In genomic region chr17:20646661-20647060, GRCh38 we compare ENCODE assay signal across 8 cellular contexts.
A peak's percentile ranks its signal among the peaks of the same experiment; 100 is the strongest.
DNase-seq lines count a peak whose midpoint lies in the region; ATAC-seq, FAIRE-seq and TF ChIP-seq lines count a peak whose summit lies in the region.
"Not testable (repeated sequence)": the region's sequence is repeated elsewhere in the genome, so short reads cannot be mapped to it uniquely, and the experiment has no call there.

No MANE protein-coding gene starts in this region.

- H3K4me3 ChIP-seq in DND-41 (ENCODE audit: low read depth in 1 of 2, low read length in 2 of 2); GM12878; mucosa of descending colon: not testable (repeated sequence)

- not testable (repeated sequence) for TF ChIP-seq POLR2A in GM12878 (IDR thresholded peaks at IDR 0.05; ENCODE audit: low read depth, low read length)

- not testable (repeated sequence) for H2AFZ ChIP-seq in DND-41 (ENCODE audit: low read depth, low read length); GM12878 (ENCODE audit: control insufficient read depth, low read depth, low read length)

- H3K79me2 ChIP-seq in DND-41 (ENCODE audit: insufficient read depth, low read length); GM12878 (ENCODE audit: control insufficient read depth, insufficient read depth, low read length): not testable (repeated sequence)

- not testable (repeated sequence) for H3K9me3 ChIP-seq in DND-41 (ENCODE audit: insufficient read depth, low read length, severe bottlenecking); GM12878 (replicated peaks; ENCODE audit: control insufficient read depth, insufficient read depth, low read length); mucosa of descending colon

- WGBS in GM12878 (ENCODE audit: insufficient coverage, insufficient replicate concordance, low lambda C conversion rate, missing lambda C conversion rate) = 31% methylated on average over 9 of the region's 9 CpGs

- not testable (repeated sequence) for H3K27me3 ChIP-seq in DND-41 (ENCODE audit: insufficient read depth, low read length, poor library complexity); GM12878 (replicated peaks in 1 of 2; ENCODE audit: control insufficient read depth in 2 of 2, insufficient read depth in 2 of 2, low read length in 1 of 2)

- POLR2A ChIA-PET in GM12878 (lab: Charles Lee) = not testable (repeated sequence)

- RAD21 ChIA-PET in GM12878 (lab: Charles Lee; ENCODE audit: unreplicated experiment) = not testable (repeated sequence)

- not testable (repeated sequence) for BruUV-seq in GM12878 (replicated peaks; lab: Mats Ljungman, UMichigan)

- H3K27ac Mint-ChIP-seq in stimulated activated naive CD8-positive, alpha-beta T cell treated with anti-CD3 and anti-CD28 coated beads, Interleukin-15, amount 100 ng/mL, for 72 hours = not testable (repeated sequence)

- not testable (repeated sequence) for H4K20me1 ChIP-seq in DND-41 (ENCODE audit: insufficient read depth, low read length); GM12878 (ENCODE audit: control insufficient read depth, insufficient read depth)

- H3K9me3 Mint-ChIP-seq in stimulated activated naive CD8-positive, alpha-beta T cell treated with anti-CD3 and anti-CD28 coated beads, Interleukin-15, amount 100 ng/mL, for 72 hours = not testable (repeated sequence)

- not testable (repeated sequence) for H3K27ac ChIP-seq in DND-41 (ENCODE audit: low read length); VCaP; GM12878 (ENCODE audit: control insufficient read depth, insufficient read depth)

- TF ChIP-seq CTCF in DND-41 (IDR thresholded peaks at IDR 0.05; ENCODE audit: borderline replicate concordance, extremely low read depth, low read length, poor library complexity, severe bottlenecking) (peak; percentile 25), VCaP (conservative IDR thresholded peaks at IDR 0.05) (0 out of 2 replicates have a peak, but pooled peaks have one; percentile 12), GM12878 (IDR thresholded peaks at IDR 0.05 in 2 of 3, conservative IDR thresholded peaks at IDR 0.05 in 1 of 3; ENCODE audit: control insufficient read depth in 2 of 3, extremely low read depth in 1 of 3, insufficient read depth in 1 of 3, low read depth in 3 of 3, low read length in 3 of 3) (peak; percentile 12 to 49 (median 42); a peak in 5 of 6 replicates), mucosa of descending colon (IDR thresholded peaks at IDR 0.05) (peak; percentile 11)

- not testable (repeated sequence) for H3K4me2 ChIP-seq in DND-41 (ENCODE audit: insufficient read depth, low read length); GM12878 (ENCODE audit: control insufficient read depth, insufficient read depth)

- intact Hi-C loops in GM12878 (cut with micrococcal nuclease; ENCODE audit: unreplicated experiment); Right ventricle myocardium inferior (cut with DNase I); mucosa of descending colon (cut with DNase I, micrococcal nuclease): not testable (repeated sequence)

- not testable (repeated sequence) for TF ChIP-seq EP300 in GM12878 (IDR thresholded peaks at IDR 0.05; ENCODE audit: borderline replicate concordance in 1 of 2, control insufficient read depth in 1 of 2, low read depth in 2 of 2, low read length in 2 of 2)

- in situ Hi-C loops in GM12878 (cut with MboI) = not testable (repeated sequence)

- SMC1A ChIA-PET in GM12878 (lab: Charles Lee; ENCODE audit: uncharacterized antibody, unreplicated experiment) = not testable (repeated sequence)

- not testable (repeated sequence) for H3K4me3 Mint-ChIP-seq in stimulated activated naive CD8-positive, alpha-beta T cell treated with anti-CD3 and anti-CD28 coated beads, Interleukin-15, amount 100 ng/mL, for 72 hours

- not testable (repeated sequence) for H3K36me3 ChIP-seq in DND-41 (ENCODE audit: insufficient read depth, low read length); GM12878 (ENCODE audit: control insufficient read depth in 2 of 2, insufficient read depth in 2 of 2, low read length in 1 of 2); mucosa of descending colon (ENCODE audit: low read depth)

- peaks cover 18% of the 10 kb centered on the region for H3K4me1 Mint-ChIP-seq in stimulated activated naive CD8-positive, alpha-beta T cell treated with anti-CD3 and anti-CD28 coated beads, Interleukin-15, amount 100 ng/mL, for 72 hours

- CTCF ChIA-PET in GM12878 (lab: Yijun Ruan, JAX) = not testable (repeated sequence)

- FAIRE-seq in GM12878 (lab: Jason Lieb, UNC) = not testable (repeated sequence)

- TF ChIP-seq RAD21 in GM12878 (IDR thresholded peaks at IDR 0.05; ENCODE audit: insufficient read depth, low read depth, low read length) = peak; percentile 40; the same call in 1 of the 2 replicates

- not testable (repeated sequence) for H3K4me1 ChIP-seq in DND-41 (ENCODE audit: insufficient read depth, low read length); GM12878 (ENCODE audit: control insufficient read depth, insufficient read depth, low read length); mucosa of descending colon (ENCODE audit: low read depth)

- H3K9ac ChIP-seq in DND-41 (ENCODE audit: low read depth, low read length); GM12878 (ENCODE audit: control insufficient read depth, insufficient read depth, low read length): not testable (repeated sequence)

- not testable (repeated sequence) for H3K27me3 Mint-ChIP-seq in stimulated activated naive CD8-positive, alpha-beta T cell treated with anti-CD3 and anti-CD28 coated beads, Interleukin-15, amount 100 ng/mL, for 72 hours

- DNase-seq in DND-41; GM12878 (ENCODE audit: low read depth, low spot score); Right ventricle myocardium inferior (ENCODE audit: missing footprints): not testable (repeated sequence)
- DNase-seq in HT1080 (ENCODE audit: low read depth) = peak; percentile 17
- DNase-seq in NCI-H69 (lab: John Stamatoyannopoulos, UW) = peak; percentile 74
- DNase-seq in mucosa of descending colon = peak in 2 of 3 donors; percentile 28 to 47
- peak; percentile 9 to 27 for DNase-seq in stimulated activated naive CD8-positive, alpha-beta T cell treated with anti-CD3 and anti-CD28 coated beads, Interleukin-15, amount 100 ng/mL, for 72 hours

- ATAC-seq in DND-41 (ENCODE audit: insufficient read depth, low read depth) = peak; percentile 74
- ATAC-seq in GM12878 = peak; percentile 29; the same call in 2 of the 3 replicates
- peak; percentile 65 for ATAC-seq in Right ventricle myocardium inferior
- peak; percentile 96 for ATAC-seq in mucosa of descending colon
- ATAC-seq in stimulated activated naive CD8-positive, alpha-beta T cell treated with anti-CD3 and anti-CD28 coated beads, Interleukin-15, amount 100 ng/mL, for 72 hours = peak; percentile 60

Comparison
In these comparisons a context has a peak if more than half of its experiments do, and no peak if none do; other contexts are left out.
1. ATAC-seq: peak in every context shown above with its lines; median percentile 96 in mucosa of descending colon; 74 in DND-41; 65 in Right ventricle myocardium inferior; 60 in stimulated activated naive CD8-positive, alpha-beta T cell treated with anti-CD3 and anti-CD28 coated beads, Interleukin-15, amount 100 ng/mL, for 72 hours; 29 in GM12878.